Comparison of ENCODE assay signal across 8 cellular contexts in genomic region chr1:161153682-161154337, GRCh38. TPM values are rescaled to one million over a fixed set of nuclear protein-coding genes. Genes with fewer than 3 reads are reported as not detected.
DNase-seq lines count a peak whose midpoint lies in the region; ATAC-seq and TF ChIP-seq lines count a peak whose summit lies in the region.

Gene UFC1, plus strand, starts transcription at chr1:161153978. Its CDS starts 20 bp downstream, at chr1:161153998.

- peak within 1 kb of the TSS; percentile 100 for H3K27ac Mint-ChIP-seq in activated naive CD8-positive, alpha-beta T cell treated with anti-CD3 and anti-CD28 coated beads, Interleukin-2, amount 50 U/mL, for 24 hours
- peak within 1 kb of the TSS; percentile 100 for H3K27ac Mint-ChIP-seq in type B pancreatic cell

- TF ChIP-seq CTCF in cardiac muscle cell (IDR thresholded peaks at IDR 0.05; ENCODE audit: low read depth, low read length) (no peak), type B pancreatic cell (conservative IDR thresholded peaks at IDR 0.05) (no peak)

- H3K9ac ChIP-seq in trophoblast cell (ENCODE audit: low read length), result peak within 1 kb of the TSS; percentile 67

- no peaks in the 10 kb centered on the region for H3K27me3 Mint-ChIP-seq in activated naive CD8-positive, alpha-beta T cell treated with anti-CD3 and anti-CD28 coated beads, Interleukin-2, amount 50 U/mL, for 24 hours
- H3K27me3 Mint-ChIP-seq in type B pancreatic cell, result no peaks in the 10 kb centered on the region

- no peak within 1 kb of the TSS for H3K23ac ChIP-seq in trophoblast cell (ENCODE audit: low read length)

- H3K27ac ChIP-seq in cardiac muscle cell (peak within 1 kb of the TSS; percentile 91), trophoblast cell (ENCODE audit: low read depth, low read length) (peak within 1 kb of the TSS; percentile 81)

- peak within 1 kb of the TSS; percentile 79 for H2AK5ac ChIP-seq in trophoblast cell (ENCODE audit: low read length)

- H3K9me3 ChIP-seq in cardiac muscle cell (ENCODE audit: low read depth) (no peaks in the 10 kb centered on the region), trophoblast cell (ENCODE audit: insufficient read depth, low read depth, low read length) (no peaks in the 10 kb centered on the region)

- peak within 1 kb of the TSS; percentile 97 for H3K18ac ChIP-seq in trophoblast cell (ENCODE audit: low read length)

- H3K36me3 Mint-ChIP-seq in activated naive CD8-positive, alpha-beta T cell treated with anti-CD3 and anti-CD28 coated beads, Interleukin-2, amount 50 U/mL, for 24 hours (ENCODE audit: low read depth), result peaks cover 23% of the 10 kb centered on the region
- H3K36me3 Mint-ChIP-seq in type B pancreatic cell, result no peaks in the 10 kb centered on the region

- peak within 1 kb of the TSS; percentile 53 for H3K4me3 ChIP-seq in cardiac muscle cell
- H3K4me3 ChIP-seq in trophoblast cell (ENCODE audit: low read depth, low read length), result peak within 1 kb of the TSS; percentile 75

- H3K79me2 ChIP-seq in trophoblast cell (ENCODE audit: control insufficient read depth, insufficient read depth, low read length, poor library complexity), result peaks cover 5% of the 10 kb centered on the region

- H3K27me3 ChIP-seq in cardiac muscle cell (no peaks in the 10 kb centered on the region), trophoblast cell (ENCODE audit: insufficient read depth, low read length) (no peaks in the 10 kb centered on the region)

- no peaks in the 10 kb centered on the region for H3K9me3 Mint-ChIP-seq in activated naive CD8-positive, alpha-beta T cell treated with anti-CD3 and anti-CD28 coated beads, Interleukin-2, amount 50 U/mL, for 24 hours
- no peaks in the 10 kb centered on the region for H3K9me3 Mint-ChIP-seq in type B pancreatic cell

- peaks cover 21% of the 10 kb centered on the region for H3K4me1 Mint-ChIP-seq in activated naive CD8-positive, alpha-beta T cell treated with anti-CD3 and anti-CD28 coated beads, Interleukin-2, amount 50 U/mL, for 24 hours
- H3K4me1 Mint-ChIP-seq in type B pancreatic cell (ENCODE audit: unreplicated experiment), result peaks cover 22% of the 10 kb centered on the region

- peaks cover 6% of the 10 kb centered on the region for H3K36me3 ChIP-seq in cardiac muscle cell
- peaks cover 4 to 17% of the 10 kb centered on the region in 2 experiments for H3K36me3 ChIP-seq in trophoblast cell (ENCODE audit: control insufficient read depth in 1 of 2, insufficient read depth in 2 of 2, low read length in 2 of 2)

- peak within 1 kb of the TSS; percentile 95 for H3K4me3 Mint-ChIP-seq in activated naive CD8-positive, alpha-beta T cell treated with anti-CD3 and anti-CD28 coated beads, Interleukin-2, amount 50 U/mL, for 24 hours
- peak within 1 kb of the TSS; percentile 99 for H3K4me3 Mint-ChIP-seq in type B pancreatic cell

- peak within 1 kb of the TSS; percentile 99 for H4K12ac ChIP-seq in trophoblast cell (ENCODE audit: low read depth, low read length)

- H4K91ac ChIP-seq in trophoblast cell (ENCODE audit: low read depth, low read length), result peak within 1 kb of the TSS; percentile 97

- DNase-seq in GM04504 (ENCODE audit: low read depth) (peak; percentile 77), NCI-H1417 treated with DMSO at 0.1 percent for 48 hours (lab: John Stamatoyannopoulos, UW) (peak; percentile 58), SW 1271 (lab: John Stamatoyannopoulos, UW) (peak; percentile 49 to 78), cardiac muscle cell (ENCODE audit: low read depth in 1 of 2, low spot score in 1 of 2) (peak; percentile 85 to 94), trophoblast cell (peak; percentile 91 to 94), type B pancreatic cell (ENCODE audit: extremely low spot score, unreplicated experiment) (no peak)
- DNase-seq in activated naive CD8-positive, alpha-beta T cell treated with anti-CD3 and anti-CD28 coated beads, Interleukin-2, amount 50 U/mL, for 24 hours, result peak; percentile 79

- peak within 1 kb of the TSS; percentile 96 for H2BK120ac ChIP-seq in trophoblast cell (ENCODE audit: insufficient read depth, low read length, poor library complexity)

- H3K4ac ChIP-seq in trophoblast cell (ENCODE audit: low read depth, low read length), result peak within 1 kb of the TSS; percentile 77

- peak within 1 kb of the TSS; percentile 99 for H4K8ac ChIP-seq in trophoblast cell (ENCODE audit: low read depth, low read length)

- H3K4me1 ChIP-seq in cardiac muscle cell (ENCODE audit: low read depth) (peaks cover 3% of the 10 kb centered on the region), trophoblast cell (ENCODE audit: control insufficient read depth in 1 of 2, insufficient read depth in 2 of 2, low read length in 2 of 2) (peaks cover 3 to 4% of the 10 kb centered on the region in 2 experiments)

- peak within 1 kb of the TSS; percentile 95 for H2BK5ac ChIP-seq in trophoblast cell (ENCODE audit: low read depth, low read length, poor library complexity)

- H3K4me2 ChIP-seq in trophoblast cell (ENCODE audit: low read length), result peak within 1 kb of the TSS; percentile 65

- ATAC-seq in HG02642 (IDR thresholded peaks at IDR 0.05; ENCODE audit: poor library complexity, unreplicated experiment), result peak; percentile 94
- peak; percentile 93 for ATAC-seq in activated naive CD8-positive, alpha-beta T cell treated with anti-CD3 and anti-CD28 coated beads, Interleukin-2, amount 50 U/mL, for 24 hours

- peak within 1 kb of the TSS; percentile 98 for H2AFZ ChIP-seq in trophoblast cell (ENCODE audit: insufficient read depth, low read length, poor library complexity)

- peak within 1 kb of the TSS; percentile 94 for H3K14ac ChIP-seq in trophoblast cell (ENCODE audit: low read length)

- no CpG with 5 or more reads among the region's 33 CpGs for WGBS in trophoblast cell (ENCODE audit: extremely low coverage, insufficient coverage, insufficient read length)

- H3K79me1 ChIP-seq in trophoblast cell (ENCODE audit: low read length), result peaks cover 6% of the 10 kb centered on the region

- peak within 1 kb of the TSS; percentile 59 for H2BK12ac ChIP-seq in trophoblast cell (ENCODE audit: low read length)

RNA-seq across cellular contexts. Expression of gene UFC1, which starts in this region (rescaled TPM):
- total RNA-seq in cardiac muscle cell, result 51.2 and 61.2 TPM in 2 replicates
- polyA plus RNA-seq in cardiac muscle cell, result 122 and 124 TPM in 2 replicates
- polyA plus RNA-seq in trophoblast cell (2013), result 116 and 121 TPM in 2 replicates
- 90.3 and 103 TPM in 2 replicates for total RNA-seq in type B pancreatic cell (ENCODE audit: low replicate concordance)
